8 cellular contexts compared by ENCODE assay signal in the genomic region with DNA sequence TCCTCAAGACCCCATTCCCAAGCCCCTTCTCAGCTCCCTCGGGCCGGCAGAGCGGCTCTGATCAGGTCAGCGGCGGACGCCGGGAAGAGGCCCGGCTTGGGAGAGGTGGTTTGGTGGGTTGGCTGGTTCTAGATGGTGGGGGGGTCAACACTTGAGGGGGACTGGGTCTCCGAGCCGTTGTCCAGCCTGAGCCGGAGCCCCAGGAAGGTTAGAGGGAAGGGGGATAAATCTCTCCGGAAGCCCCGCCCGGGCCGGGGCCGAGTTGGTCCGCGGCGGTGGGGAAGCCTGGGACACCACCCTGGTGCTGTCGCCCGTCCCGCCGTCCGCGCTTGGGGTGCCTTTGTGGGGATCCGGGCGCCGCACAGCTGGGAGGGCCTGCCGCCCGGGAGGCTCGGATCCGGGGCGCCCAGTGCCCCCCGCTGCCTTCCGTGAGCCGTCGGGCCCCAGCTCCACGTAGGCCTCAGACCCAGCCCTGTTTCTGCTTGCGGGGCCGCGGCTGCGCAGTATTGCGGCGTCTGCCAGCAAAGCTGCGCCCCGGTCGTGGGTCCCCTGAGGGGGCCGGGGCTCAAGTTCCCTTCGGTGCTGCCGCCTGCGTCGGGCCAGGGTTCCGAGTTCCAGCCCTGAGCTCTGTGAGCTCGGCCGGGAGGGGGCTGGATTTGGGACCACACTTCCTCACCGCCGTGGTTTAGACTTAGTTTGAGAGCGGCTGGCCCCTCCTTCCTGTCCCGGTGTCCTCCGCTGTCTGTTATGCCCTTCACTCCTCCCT. TPM values are rescaled to one million over a fixed set of nuclear protein-coding genes. Genes with fewer than 3 reads are reported as not detected.
DNase-seq lines count a peak whose midpoint lies in the region; ATAC-seq and TF ChIP-seq lines count a peak whose summit lies in the region.

No MANE protein-coding gene starts in this region.

- H3K27me3 ChIP-seq in endodermal cell (ENCODE audit: control insufficient read depth, insufficient read depth, low read length, poor library complexity, severe bottlenecking) (no peaks in the 10 kb centered on the region), mucosa of stomach (ENCODE audit: control insufficient read depth, insufficient read depth, low read length) (no peaks in the 10 kb centered on the region)

- peak; percentile 45 for ATAC-seq in GM19328 (IDR thresholded peaks at IDR 0.05; ENCODE audit: unreplicated experiment)
- ATAC-seq in HG03460 (IDR thresholded peaks at IDR 0.05; ENCODE audit: unreplicated experiment): peak; percentile 58

- peaks cover 2% of the 10 kb centered on the region for H3K4me1 ChIP-seq in endodermal cell (ENCODE audit: control insufficient read depth, insufficient read depth, low read length)
- peaks cover 22% of the 10 kb centered on the region for H3K4me1 ChIP-seq in mucosa of stomach (ENCODE audit: control insufficient read depth, insufficient read depth, low read length)

- peak overlapping the region; percentile 85 for H3K27ac Mint-ChIP-seq in endodermal cell

- CTCF ChIA-PET in AG04449 (lab: Yijun Ruan, JAX): interaction anchor here (1.5 to 3.0 kb wide), 3 partner anchors 10 to 77 kb away, joined by 4 to 18 read pairs (median 5); no protein-coding TSS in a partner anchor

- peaks cover 26% of the 10 kb centered on the region for H3K36me3 ChIP-seq in endodermal cell (ENCODE audit: control insufficient read depth, insufficient read depth, low read length)
- H3K36me3 ChIP-seq in mucosa of stomach (ENCODE audit: control insufficient read depth, insufficient read depth, low read length): no peaks in the 10 kb centered on the region

- 0 to 1% methylated on average over 13 to 60 of the region's 60 CpGs for WGBS in endodermal cell (ENCODE audit: insufficient coverage in 1 of 2, insufficient read length in 1 of 2), 2 experiments

- H3K27ac ChIP-seq in endodermal cell (ENCODE audit: low read depth, low read length): peak overlapping the region; percentile 90

- H3K4me3 ChIP-seq in AG04449 (ENCODE audit: low read depth, low read length) (peak overlapping the region; percentile 97), endodermal cell (ENCODE audit: low read length) (peak overlapping the region; percentile 86), mucosa of stomach (ENCODE audit: low read length) (peak overlapping the region; percentile 70)

- H3K9me3 ChIP-seq in endodermal cell (ENCODE audit: control insufficient read depth, low read length): no peaks in the 10 kb centered on the region
- H3K9me3 ChIP-seq in mucosa of stomach (ENCODE audit: control insufficient read depth, low read length): no peaks in the 10 kb centered on the region

- H3K36me3 Mint-ChIP-seq in endodermal cell (ENCODE audit: low read depth): peaks cover 21% of the 10 kb centered on the region

- POLR2A ChIA-PET in AG04449 (lab: Yijun Ruan, JAX): interaction anchor here (0.7 to 2.7 kb wide), 12 partner anchors 11 to 472 kb away, joined by 3 to 19 read pairs (median 5); a partner anchor contains a TSS

- no peaks in the 10 kb centered on the region for H3K9me3 Mint-ChIP-seq in endodermal cell

- H3K4me1 Mint-ChIP-seq in endodermal cell: peaks cover 26% of the 10 kb centered on the region

- H3K9ac ChIP-seq in endodermal cell (ENCODE audit: extremely low read depth, low read length, poor library complexity, severe bottlenecking): peak overlapping the region; percentile 94
- peak overlapping the region; percentile 100 for H3K9ac ChIP-seq in mucosa of stomach (ENCODE audit: low read length)

- DNase-seq in AG04449 (ENCODE audit: low read depth, low spot score) (no peak), endodermal cell (peak; percentile 90), 8988T (no peak)
- peak; percentile 59 to 64 for DNase-seq in activated CD4-positive, alpha-beta T cell treated with anti-CD3 and anti-CD28 coated beads, Interleukin-2, amount 50 U/mL, for 4 hours
- peak; percentile 61 for DNase-seq in stimulated activated CD8-positive, alpha-beta memory T cell treated with anti-CD3 and anti-CD28 coated beads, Interleukin-7, amount 100 ng/mL, for 48 hours (ENCODE audit: extremely low read depth in 1 of 2, low read depth in 1 of 2)

- H3K4me3 Mint-ChIP-seq in endodermal cell: peak overlapping the region; percentile 84

- TF ChIP-seq CTCF in AG04449 (IDR thresholded peaks at IDR 0.05; ENCODE audit: insufficient read depth, low read length, missing control alignments): no peak
- peak; percentile 33 for TF ChIP-seq CTCF in endodermal cell (conservative IDR thresholded peaks at IDR 0.05)

- H3K27me3 Mint-ChIP-seq in endodermal cell (ENCODE audit: insufficient read depth): no peaks in the 10 kb centered on the region

RNA-seq across cellular contexts. Expression of a gene that starts 0.6 kb away (rescaled TPM):
- total RNA-seq in endodermal cell: 1 to 10 TPM; 5.3 to 5.9 TPM
- polyA plus RNA-seq in endodermal cell (2013, experiment 1 of 2): 8.0 TPM
- 5.8 TPM for polyA plus RNA-seq in endodermal cell (2013, experiment 2 of 2)

RNA-seq across cellular contexts. Expression of a gene that starts 17.8 kb away (rescaled TPM):
- total RNA-seq in endodermal cell: 1,000 to 10,000 TPM; 1,942 to 1,975 TPM
- 2,359 TPM for polyA plus RNA-seq in endodermal cell (2013, experiment 1 of 2)
- polyA plus RNA-seq in endodermal cell (2013, experiment 2 of 2): 2,067 TPM

RNA-seq across cellular contexts. Expression of a gene that starts 38.4 kb away (rescaled TPM):
- total RNA-seq in endodermal cell: 10 to 100 TPM; 37.5 to 41.7 TPM
- polyA plus RNA-seq in endodermal cell (2013, experiment 1 of 2): 29.1 TPM
- 23.7 TPM for polyA plus RNA-seq in endodermal cell (2013, experiment 2 of 2)

RNA-seq across cellular contexts. Expression of a gene that starts 56.5 kb away (rescaled TPM):
- not detected for total RNA-seq in endodermal cell
- polyA plus RNA-seq in endodermal cell (2013, experiment 1 of 2): 0.21 TPM
- polyA plus RNA-seq in endodermal cell (2013, experiment 2 of 2): 0.29 TPM

Comparison
In these comparisons a context has a peak if more than half of its experiments do, and no peak if none do; other contexts are left out.
1. DNase-seq: peak in activated CD4-positive, alpha-beta T cell treated with anti-CD3 and anti-CD28 coated beads, Interleukin-2, amount 50 U/mL, for 4 hours (2 of 2), endodermal cell (single experiment) and stimulated activated CD8-positive, alpha-beta memory T cell treated with anti-CD3 and anti-CD28 coated beads, Interleukin-7, amount 100 ng/mL, for 48 hours (2 of 2); none in AG04449 (single experiment) and 8988T (single experiment).
2. Peak in every context shown above with its lines, with median percentiles within 50 percentile points of each other: H3K4me3 ChIP-seq.